In genomic region chr17:45592433-45592923, GRCh38 we compare ENCODE assay signal across 8 cellular contexts.
DNase-seq lines count a peak whose midpoint lies in the region; TF ChIP-seq lines count a peak whose summit lies in the region.
"Not testable (repeated sequence)": the region's sequence is repeated elsewhere in the genome, so short reads cannot be mapped to it uniquely, and the experiment has no call there.

No MANE protein-coding gene starts in this region.

- peak; percentile 76 for TF ChIP-seq CTCF in GM13977 (IDR thresholded peaks at IDR 0.05; ENCODE audit: extremely low read depth, insufficient read depth, missing control alignments)
- TF ChIP-seq CTCF in LNCaP clone FGC (IDR thresholded peaks at IDR 0.05; ENCODE audit: control insufficient read depth, extremely low read depth, insufficient read depth): peak; percentile 48

- not testable (repeated sequence) for H3K4me3 ChIP-seq in LNCaP clone FGC (ENCODE audit: low read depth, low read length)

- in situ Hi-C loops in GM13977 (cut with MboI; ENCODE audit: low pct_unique_long_range_greater_than_20kb, low sequenced_read_pairs, unreplicated experiment): loop anchor here (25.0 kb wide), 1 partner anchor 1195 kb away; no protein-coding TSS in a partner anchor

- peak; percentile 72 for DNase-seq in A172 (ENCODE audit: low spot score)
- DNase-seq in GM13977 (ENCODE audit: low spot score): peak; percentile 70
- not testable (repeated sequence) for DNase-seq in LNCaP clone FGC (ENCODE audit: low read depth)
- peak; percentile 60 to 73 for DNase-seq in activated CD4-positive, alpha-beta T cell treated with anti-CD3 and anti-CD28 coated beads for 4 hours
- DNase-seq in astrocyte of the hippocampus (ENCODE audit: low read depth, low spot score): peak; percentile 64
- peak; percentile 32 for DNase-seq in globus pallidus (ENCODE audit: low spot score)
- DNase-seq in myocyte (ENCODE audit: low read depth): peak; percentile 68
- peak; percentile 74 to 77 for DNase-seq in stimulated activated CD4-positive, alpha-beta T cell treated with anti-CD3 and anti-CD28 coated beads, Interleukin-2, amount 100 ng/mL, for 48 hours
